Comparison of ENCODE assay signal across 8 cellular contexts in genomic region chr9:136095028-136095494, GRCh38. TPM values are rescaled to one million over a fixed set of nuclear protein-coding genes. Genes with fewer than 3 reads are reported as not detected.
DNase-seq lines count a peak whose midpoint lies in the region; ATAC-seq and TF ChIP-seq lines count a peak whose summit lies in the region.

Gene NACC2, minus strand, starts transcription at chr9:136095289. Its CDS starts 44,768 bp downstream, at chr9:136050521.

- H3K36me3 Mint-ChIP-seq in activated naive CD4-positive, alpha-beta T cell treated with anti-CD3 and anti-CD28 coated beads, Interleukin-2, amount 50 U/mL, for 72 hours: no peaks in the 10 kb centered on the region

- TF ChIP-seq CTCF in NB4 (IDR thresholded peaks at IDR 0.05; ENCODE audit: low read depth, low read length) (no peak), osteoblast (IDR thresholded peaks at IDR 0.05; ENCODE audit: extremely low read depth, low read depth, low read length) (no peak)

- H3K27me3 ChIP-seq in osteoblast (ENCODE audit: insufficient read depth, low read length): no peaks in the 10 kb centered on the region

- H3K4me1 ChIP-seq in osteoblast (ENCODE audit: insufficient read depth, low read length): peaks cover 10% of the 10 kb centered on the region

- ATAC-seq in activated naive CD4-positive, alpha-beta T cell treated with anti-CD3 and anti-CD28 coated beads, Interleukin-2, amount 50 U/mL, for 72 hours: peak; percentile 50 to 52
- ATAC-seq in Right ventricle myocardium inferior: peak; percentile 31
- no peak for ATAC-seq in HG03442 (IDR thresholded peaks at IDR 0.05; ENCODE audit: unreplicated experiment)

- no peaks in the 10 kb centered on the region for H3K9me3 Mint-ChIP-seq in activated naive CD4-positive, alpha-beta T cell treated with anti-CD3 and anti-CD28 coated beads, Interleukin-2, amount 50 U/mL, for 72 hours

- peak within 1 kb of the TSS in 1 of 2 donors; percentile 60 for H3K27ac Mint-ChIP-seq in activated naive CD4-positive, alpha-beta T cell treated with anti-CD3 and anti-CD28 coated beads, Interleukin-2, amount 50 U/mL, for 72 hours

- peaks cover 37% of the 10 kb centered on the region for H4K20me1 ChIP-seq in osteoblast (ENCODE audit: insufficient read depth, low read length)

- H3K27ac ChIP-seq in osteoblast (ENCODE audit: low read depth, low read length): peak within 1 kb of the TSS; percentile 56

- H3K4me2 ChIP-seq in osteoblast (ENCODE audit: insufficient read depth, low read length): peak within 1 kb of the TSS; percentile 84

- no peak for TF ChIP-seq POLR2A in NB4 (IDR thresholded peaks at IDR 0.05; ENCODE audit: extremely low read depth, insufficient read length)

- H3K4me3 ChIP-seq in NB4 (ENCODE audit: low read depth, low read length): peak within 1 kb of the TSS; percentile 66
- peak within 1 kb of the TSS; percentile 77 for H3K4me3 ChIP-seq in osteoblast (ENCODE audit: insufficient read depth, low read length)

- no peaks in the 10 kb centered on the region for H3K9me3 ChIP-seq in osteoblast (ENCODE audit: low read depth, low read length)

- H3K79me2 ChIP-seq in osteoblast (ENCODE audit: insufficient read depth, low read length): peaks cover 44% of the 10 kb centered on the region

- peak within 1 kb of the TSS; percentile 46 for H2AFZ ChIP-seq in osteoblast (ENCODE audit: low read length)

- DNase-seq in EH (ENCODE audit: low read depth) (peak; percentile 74), NB4 (ENCODE audit: low read depth) (peak; percentile 69), Right ventricle myocardium inferior (ENCODE audit: missing footprints) (peak; percentile 89), osteoblast (ENCODE audit: insufficient read length, low spot score, missing footprints) (peak; percentile 100), SHP77 treated with DMSO at 0.1 percent for 48 hours (lab: John Stamatoyannopoulos, UW) (no peak), medulla oblongata (ENCODE audit: extremely low spot score) (no peak)
- no peak for DNase-seq in activated naive CD4-positive, alpha-beta T cell treated with anti-CD3 and anti-CD28 coated beads, Interleukin-2, amount 50 U/mL, for 72 hours (ENCODE audit: low spot score in 2 of 2)

- H3K36me3 ChIP-seq in osteoblast (ENCODE audit: insufficient read depth, low read length): no peaks in the 10 kb centered on the region

- intact Hi-C loops in Right ventricle myocardium inferior (cut with DNase I): loop anchor here (1.0 kb wide), 1 partner anchor 23 kb away; the partner anchor contains the start of gene TMEM250

RNA-seq across cellular contexts. Expression of gene NACC2, which starts in this region (rescaled TPM):
- 10 to 100 TPM in 1 of 2 donors, 1 to 10 TPM in 1; 4.5 to 10.0 TPM for total RNA-seq in activated naive CD4-positive, alpha-beta T cell treated with anti-CD3 and anti-CD28 coated beads, Interleukin-2, amount 50 U/mL, for 72 hours
- total RNA-seq in Right ventricle myocardium inferior (37.0 TPM), osteoblast (25.3 and 32.9 TPM in 2 replicates)

Comparison
In these comparisons a context has a peak if more than half of its experiments do, and no peak if none do; other contexts are left out.
1. DNase-seq: peak in EH (single experiment), NB4 (single experiment), Right ventricle myocardium inferior (single experiment) and osteoblast (single experiment); none in activated naive CD4-positive, alpha-beta T cell treated with anti-CD3 and anti-CD28 coated beads, Interleukin-2, amount 50 U/mL, for 72 hours (0 of 2), SHP77 treated with DMSO at 0.1 percent for 48 hours (single experiment) and medulla oblongata (single experiment).